In the genomic region with DNA sequence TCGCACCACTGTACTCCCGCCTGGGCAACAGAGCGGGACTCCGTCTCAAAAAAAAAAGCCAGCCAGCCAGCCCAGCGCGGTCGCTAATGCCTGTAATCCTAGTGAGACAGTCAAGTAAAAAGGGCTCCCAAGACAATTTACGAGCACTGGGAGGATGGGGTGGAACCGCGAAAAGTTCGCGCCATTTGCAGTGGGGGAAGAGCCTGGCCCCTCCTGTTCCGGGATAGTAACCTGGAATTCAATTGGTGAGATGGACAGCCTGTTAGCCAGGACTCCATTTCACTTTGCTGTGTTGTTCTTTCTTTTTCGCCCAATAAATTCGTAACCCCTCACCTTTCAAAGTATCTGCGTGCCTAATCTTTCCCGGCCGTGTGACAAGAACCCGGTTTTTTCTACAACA, we compare ENCODE assay signal across 32 cellular contexts.
"Had no signal": no experiment of that assay in that cellular context is flagged by ENCODE, and none has a peak within 500 bp of the region (broad histone marks: within the 10 kb centered on the region; RNA-seq: fewer than 3 reads in every experiment).

No MANE protein-coding gene starts in this region.

- H3K27me3 ChIP-seq: ascending aorta, breast epithelium, cardiac muscle cell, colonic mucosa, foreskin keratinocyte, gastrocnemius medialis, heart left ventricle had no signal

- DNase-seq: activated B cell treated with CpG ODN at 0.5 μM for 24 hours; activated CD4-positive, alpha-beta memory T cell treated with anti-CD3 and anti-CD28 coated beads, Interleukin-2, amount 10 ng/mL, durations not matched to agents 7 days and 5 days; activated CD4-positive, alpha-beta T cell treated with anti-CD3 and anti-CD28 coated beads for 36 hours; activated CD4-positive, alpha-beta T cell treated with anti-CD3 and anti-CD28 coated beads, Interleukin-2, amount 10 ng/mL, durations not matched to agents 7 days and 5 days; activated CD4-positive, alpha-beta T cell treated with anti-CD3 and anti-CD28 coated beads, Interleukin-2, amount 50 U/mL, for 4 hours; activated CD8-positive, alpha-beta memory T cell treated with anti-CD3 and anti-CD28 coated beads, Interleukin-2, amount 50 U/mL, for 48 hours; activated gamma-delta T cell; activated naive CD4-positive, alpha-beta T cell; activated naive CD4-positive, alpha-beta T cell treated with anti-CD3 and anti-CD28 coated beads, Interleukin-2, amount 10 ng/mL, durations not matched to agents 7 days and 5 days; activated naive CD8-positive, alpha-beta T cell treated with anti-CD3 and anti-CD28 coated beads, Interleukin-2, amount 10 ng/mL, durations not matched to agents 7 days and 5 days; activated T-cell treated with anti-CD3 and anti-CD28 coated beads for 4 hours; activated T-cell treated with anti-CD3 and anti-CD28 coated beads, Interleukin-2, amount 50 U/mL, for 24 hours; activated T-cell treated with anti-CD3 and anti-CD28 coated beads, Interleukin-2, amount 50 U/mL, for 72 hours; central memory CD4-positive, alpha-beta T cell; cerebellar nuclear complex; colonic mucosa; effector CD8-positive, alpha-beta T cell; endodermal cell; foreskin keratinocyte; gastrocnemius medialis; glutamatergic neuron; heart left ventricle; T-helper 9 cell; WERI-Rb-1 had no signal

- H3K27me3 Mint-ChIP-seq: activated B cell treated with CpG ODN at 0.5 μM for 24 hours; activated CD4-positive, alpha-beta memory T cell treated with anti-CD3 and anti-CD28 coated beads, Interleukin-2, amount 10 ng/mL, durations not matched to agents 7 days and 5 days; activated CD4-positive, alpha-beta T cell treated with anti-CD3 and anti-CD28 coated beads for 36 hours; activated CD4-positive, alpha-beta T cell treated with anti-CD3 and anti-CD28 coated beads, Interleukin-2, amount 10 ng/mL, durations not matched to agents 7 days and 5 days; activated naive CD4-positive, alpha-beta T cell treated with anti-CD3 and anti-CD28 coated beads, Interleukin-2, amount 10 ng/mL, durations not matched to agents 7 days and 5 days; activated naive CD8-positive, alpha-beta T cell treated with anti-CD3 and anti-CD28 coated beads, Interleukin-2, amount 10 ng/mL, durations not matched to agents 7 days and 5 days; activated T-cell treated with anti-CD3 and anti-CD28 coated beads, Interleukin-2, amount 50 U/mL, for 24 hours; brain had no signal

- H3K27ac Mint-ChIP-seq: activated B cell treated with CpG ODN at 0.5 μM for 24 hours; activated CD4-positive, alpha-beta memory T cell treated with anti-CD3 and anti-CD28 coated beads, Interleukin-2, amount 10 ng/mL, durations not matched to agents 7 days and 5 days; activated CD4-positive, alpha-beta T cell treated with anti-CD3 and anti-CD28 coated beads for 36 hours; activated CD4-positive, alpha-beta T cell treated with anti-CD3 and anti-CD28 coated beads, Interleukin-2, amount 10 ng/mL, durations not matched to agents 7 days and 5 days; activated naive CD4-positive, alpha-beta T cell treated with anti-CD3 and anti-CD28 coated beads, Interleukin-2, amount 10 ng/mL, durations not matched to agents 7 days and 5 days; activated naive CD4-positive, alpha-beta T cell treated with anti-CD3 and anti-CD28 coated beads, Interleukin-2, amount 50 U/mL, for 72 hours; activated naive CD8-positive, alpha-beta T cell treated with anti-CD3 and anti-CD28 coated beads, Interleukin-2, amount 10 ng/mL, durations not matched to agents 7 days and 5 days; activated T-cell treated with anti-CD3 and anti-CD28 coated beads, Interleukin-2, amount 50 U/mL, for 24 hours; activated T-cell treated with anti-CD3 and anti-CD28 coated beads, Interleukin-2, amount 50 U/mL, for 72 hours; brain; T-helper 1 cell treated with Interleukin-12 subunit alpha and Interleukin-12 subunit beta and Interleukin-4 antibody, amounts not matched to agents 30 μg/mL and 1 μg/mL, for 36 hours had no signal

- H3K36me3 ChIP-seq: ascending aorta, breast epithelium, cardiac muscle cell, colonic mucosa, gastrocnemius medialis, heart left ventricle had no signal

- H3K4me3 Mint-ChIP-seq: activated B cell treated with CpG ODN at 0.5 μM for 24 hours; activated CD4-positive, alpha-beta memory T cell treated with anti-CD3 and anti-CD28 coated beads, Interleukin-2, amount 10 ng/mL, durations not matched to agents 7 days and 5 days; activated CD4-positive, alpha-beta T cell treated with anti-CD3 and anti-CD28 coated beads for 36 hours; activated CD4-positive, alpha-beta T cell treated with anti-CD3 and anti-CD28 coated beads, Interleukin-2, amount 10 ng/mL, durations not matched to agents 7 days and 5 days; activated naive CD4-positive, alpha-beta T cell treated with anti-CD3 and anti-CD28 coated beads, Interleukin-2, amount 10 ng/mL, durations not matched to agents 7 days and 5 days; activated naive CD8-positive, alpha-beta T cell treated with anti-CD3 and anti-CD28 coated beads, Interleukin-2, amount 10 ng/mL, durations not matched to agents 7 days and 5 days; activated T-cell treated with anti-CD3 and anti-CD28 coated beads, Interleukin-2, amount 50 U/mL, for 24 hours; activated T-cell treated with anti-CD3 and anti-CD28 coated beads, Interleukin-2, amount 50 U/mL, for 72 hours; brain; T-helper 1 cell treated with Interleukin-12 subunit alpha and Interleukin-12 subunit beta and Interleukin-4 antibody, amounts not matched to agents 30 μg/mL and 1 μg/mL, for 36 hours had no signal

- H3K27ac ChIP-seq: ascending aorta, breast epithelium, cardiac muscle cell, colonic mucosa, foreskin keratinocyte, gastrocnemius medialis, heart left ventricle, WERI-Rb-1 had no signal

- H3K9me3 Mint-ChIP-seq: activated B cell treated with CpG ODN at 0.5 μM for 24 hours; activated naive CD4-positive, alpha-beta T cell treated with anti-CD3 and anti-CD28 coated beads, Interleukin-2, amount 10 ng/mL, durations not matched to agents 7 days and 5 days; activated naive CD4-positive, alpha-beta T cell treated with anti-CD3 and anti-CD28 coated beads, Interleukin-2, amount 50 U/mL, for 72 hours; activated naive CD8-positive, alpha-beta T cell treated with anti-CD3 and anti-CD28 coated beads, Interleukin-2, amount 10 ng/mL, durations not matched to agents 7 days and 5 days; activated T-cell treated with anti-CD3 and anti-CD28 coated beads, Interleukin-2, amount 50 U/mL, for 24 hours; activated T-cell treated with anti-CD3 and anti-CD28 coated beads, Interleukin-2, amount 50 U/mL, for 72 hours; T-helper 1 cell treated with Interleukin-12 subunit alpha and Interleukin-12 subunit beta and Interleukin-4 antibody, amounts not matched to agents 30 μg/mL and 1 μg/mL, for 36 hours had no signal

- H3K4me1 Mint-ChIP-seq: endodermal cell had no signal

- H3K4me1 ChIP-seq: ascending aorta, breast epithelium, colonic mucosa, foreskin keratinocyte had no signal

- ATAC-seq: activated CD4-positive, alpha-beta T cell treated with anti-CD3 and anti-CD28 coated beads for 36 hours; activated CD4-positive, CD25-positive, alpha-beta regulatory T cell treated with anti-CD3 and anti-CD28 coated beads, Interleukin-2, amount 50 U/mL, for 24 hours; activated naive CD4-positive, alpha-beta T cell treated with anti-CD3 and anti-CD28 coated beads, Interleukin-2, amount 50 U/mL, for 72 hours; activated T-cell treated with anti-CD3 and anti-CD28 coated beads, Interleukin-2, amount 50 U/mL, for 72 hours; esophagus mucosa; foreskin keratinocyte; gastrocnemius medialis; heart left ventricle had no signal

- H3K4me3 ChIP-seq: ascending aorta, breast epithelium, cardiac muscle cell, colonic mucosa, gastrocnemius medialis, heart left ventricle had no signal
